8 cellular contexts compared by ENCODE assay signal in genomic region chr19:48290341-48290922, GRCh38. TPM values are rescaled to one million over a fixed set of nuclear protein-coding genes. Genes with fewer than 3 reads are reported as not detected.
A peak's percentile ranks its signal among the peaks of the same experiment; 100 is the strongest.
DNase-seq lines count a peak whose midpoint lies in the region; ATAC-seq, FAIRE-seq and TF ChIP-seq lines count a peak whose summit lies in the region.

No MANE protein-coding gene starts in this region.

- H3K9me3 ChIP-seq in esophagus squamous epithelium (peaks cover 0 to 14% (median 4%) of the 10 kb centered on the region in 3 donors), osteoblast (ENCODE audit: low read depth, low read length) (peaks cover 6% of the 10 kb centered on the region), small intestine (ENCODE audit: control insufficient read depth, low read depth) (no peaks in the 10 kb centered on the region)

- H3K4me3 ChIP-seq in esophagus squamous epithelium (peak overlapping the region in 3 of 4 donors; percentile 33 to 61 (median 42)), osteoblast (ENCODE audit: insufficient read depth, low read length) (peak overlapping the region; percentile 71), small intestine (ENCODE audit: low read depth in 1 of 2, low read length in 2 of 2) (no peak overlapping the region)

- TF ChIP-seq CTCF in esophagus squamous epithelium (IDR thresholded peaks at IDR 0.05) = no peak
- TF ChIP-seq CTCF in osteoblast (IDR thresholded peaks at IDR 0.05; ENCODE audit: extremely low read depth, low read depth, low read length) = no peak

- peaks cover 0 to 27% (median 0%) of the 10 kb centered on the region in 4 donors for H3K27me3 ChIP-seq in esophagus squamous epithelium
- H3K27me3 ChIP-seq in osteoblast (ENCODE audit: insufficient read depth, low read length) = no peaks in the 10 kb centered on the region
- H3K27me3 ChIP-seq in small intestine (ENCODE audit: control insufficient read depth in 2 of 2, insufficient read depth in 2 of 2, low read length in 2 of 2) = no peaks in the 10 kb centered on the region

- no peak for TF ChIP-seq POLR2A in esophagus squamous epithelium (IDR thresholded peaks at IDR 0.05)

- H2AFZ ChIP-seq in osteoblast (ENCODE audit: low read length) = peak overlapping the region; percentile 82

- 15 to 27% methylated on average over 6 to 14 of the region's 17 CpGs for WGBS in esophagus squamous epithelium, 2 donors
- 18 to 25% (median 18%) methylated on average over 14 to 17 of the region's 17 CpGs for WGBS in small intestine, 3 donors

- FAIRE-seq in small intestine (lab: Jason Lieb, UNC) = no peak

- H3K4me2 ChIP-seq in osteoblast (ENCODE audit: insufficient read depth, low read length) = peak overlapping the region; percentile 96

- no peak for ATAC-seq in GM21515 (IDR thresholded peaks at IDR 0.05; ENCODE audit: unreplicated experiment)

- H3K27ac ChIP-seq in esophagus squamous epithelium (no peak overlapping the region), osteoblast (ENCODE audit: low read depth, low read length) (no peak overlapping the region), small intestine (ENCODE audit: low read depth in 1 of 2, low read length in 1 of 2) (no peak overlapping the region)

- DNase-seq in G401 (ENCODE audit: low spot score) (peak; percentile 14), RPMI7951 (ENCODE audit: low read depth) (peak; percentile 33), esophagus squamous epithelium (lab: John Stamatoyannopoulos, UW) (no peak), osteoblast (ENCODE audit: insufficient read length, low spot score, missing footprints) (peak; percentile 94), small intestine (no peak), putamen (ENCODE audit: low spot score) (no peak)
- no peak for DNase-seq in effector CD8-positive, alpha-beta T cell (lab: John Stamatoyannopoulos, UW)

- in situ Hi-C loops in G401 (cut with HindIII; ENCODE audit: low sequenced_read_pairs) = no loop called here

- H3K36me3 ChIP-seq in esophagus squamous epithelium = peaks cover 0 to 3% (median 0%) of the 10 kb centered on the region in 3 donors
- no peaks in the 10 kb centered on the region for H3K36me3 ChIP-seq in osteoblast (ENCODE audit: insufficient read depth, low read length)
- H3K36me3 ChIP-seq in small intestine (ENCODE audit: control insufficient read depth in 2 of 2, insufficient read depth in 2 of 2, low read length in 2 of 2) = no peaks in the 10 kb centered on the region

- peaks cover 10 to 17% (median 14%) of the 10 kb centered on the region in 3 donors for H3K4me1 ChIP-seq in esophagus squamous epithelium
- H3K4me1 ChIP-seq in osteoblast (ENCODE audit: insufficient read depth, low read length) = peaks cover 17% of the 10 kb centered on the region
- H3K4me1 ChIP-seq in small intestine (ENCODE audit: control insufficient read depth in 2 of 2, insufficient read depth in 1 of 2, low read depth in 1 of 2, low read length in 1 of 2) = no peaks in the 10 kb centered on the region

- intact Hi-C loops in esophagus squamous epithelium (cut with DNase I) = no loop called here

- no peaks in the 10 kb centered on the region for H4K20me1 ChIP-seq in osteoblast (ENCODE audit: insufficient read depth, low read length)

- no peaks in the 10 kb centered on the region for H3K79me2 ChIP-seq in osteoblast (ENCODE audit: insufficient read depth, low read length)

RNA-seq across cellular contexts. Expression of gene ZNF114, which starts 20.6 kb away (rescaled TPM):
- total RNA-seq in G401 (2014; rRNA removed; shearing (Covaris generic)) = 40.5 and 51.0 TPM in 2 replicates
- 0.24 and 0.49 TPM in 2 replicates for total RNA-seq in RPMI7951 (2014; rRNA removed; shearing (Covaris generic))
- not detected for total RNA-seq in esophagus squamous epithelium
- total RNA-seq in osteoblast = under 0.01 and 0.29 TPM in 2 replicates
- under 1 TPM in 1 of 3 donors, not detected in 2; 0.36 TPM for polyA plus RNA-seq in small intestine

RNA-seq across cellular contexts. Expression of gene CARD8, which starts 34.7 kb away (rescaled TPM):
- total RNA-seq in G401 (2014; rRNA removed; shearing (Covaris generic)) = 25.9 and 36.0 TPM in 2 replicates
- 27.2 and 28.1 TPM in 2 replicates for total RNA-seq in RPMI7951 (2014; rRNA removed; shearing (Covaris generic))
- total RNA-seq in esophagus squamous epithelium = 10 to 100 TPM in 3 of 4 donors, 1 to 10 TPM in 1; 9.7 to 21.9 (median 11.3) TPM
- total RNA-seq in osteoblast = 17.4 and 18.0 TPM in 2 replicates
- polyA plus RNA-seq in small intestine = 10 to 100 TPM; 13.0 to 19.4 (median 14.3) TPM

RNA-seq across cellular contexts. Expression of gene EMP3, which starts 34.9 kb away (rescaled TPM):
- 73.8 and 83.8 TPM in 2 replicates for total RNA-seq in G401 (2014; rRNA removed; shearing (Covaris generic))
- 246 and 286 TPM in 2 replicates for total RNA-seq in RPMI7951 (2014; rRNA removed; shearing (Covaris generic))
- 10 to 100 TPM in 1 of 4 donors, 1 to 10 TPM in 3; 2.0 to 23.7 (median 6.0) TPM for total RNA-seq in esophagus squamous epithelium
- total RNA-seq in osteoblast = 185 and 216 TPM in 2 replicates
- polyA plus RNA-seq in small intestine = 10 to 100 TPM in 2 of 3 donors, 1 to 10 TPM in 1; 3.4 to 47.4 (median 19.5) TPM

Comparison
In these comparisons a context has a peak if more than half of its experiments do, and no peak if none do; other contexts are left out.
1. DNase-seq: peak in G401 (single experiment), RPMI7951 (single experiment) and osteoblast (single experiment); none in esophagus squamous epithelium (single experiment), effector CD8-positive, alpha-beta T cell (single experiment), small intestine (single experiment) and putamen (single experiment).
2. H3K4me3 ChIP-seq: peak in esophagus squamous epithelium (3 of 4) and osteoblast (single experiment); none in small intestine (0 of 2).
3. RNA of gene ZNF114, which starts 20.6 kb away (total RNA-seq): 40.5 to 51.0 TPM in G401; 0.24 to 0.49 TPM in RPMI7951, not detected in esophagus squamous epithelium and under 0.01 to 0.29 TPM in osteoblast; every median in the first group is over 10 times any median in the second.